Comparison of ENCODE assay signal across 20 cellular contexts in genomic region chr6:42940493-42941045, GRCh38. TPM values are rescaled to one million over a fixed set of nuclear protein-coding genes. Genes with fewer than 3 reads are reported as not detected.
DNase-seq lines count a peak whose midpoint lies in the region; ATAC-seq and TF ChIP-seq lines count a peak whose summit lies in the region.
"Had no signal": no experiment of that assay in that cellular context is flagged by ENCODE, and none has a peak within 500 bp of the region (broad histone marks: within the 10 kb centered on the region; RNA-seq: fewer than 3 reads in every experiment).

No MANE protein-coding gene starts in this region.

- no peaks in the 10 kb centered on the region for H3K27me3 Mint-ChIP-seq in activated CD4-positive, alpha-beta memory T cell treated with anti-CD3 and anti-CD28 coated beads for 36 hours
- no peaks in the 10 kb centered on the region for H3K27me3 Mint-ChIP-seq in activated CD4-positive, alpha-beta memory T cell treated with anti-CD3 and anti-CD28 coated beads, Interleukin-2, amount 10 ng/mL, durations not matched to agents 7 days and 5 days

- peaks cover 8% of the 10 kb centered on the region for H3K79me1 ChIP-seq in neuronal stem cell (ENCODE audit: low read depth, low read length)

- H3K14ac ChIP-seq in neuronal stem cell (ENCODE audit: low read length), result no peak overlapping the region

- H3K9me3 Mint-ChIP-seq in activated CD4-positive, alpha-beta memory T cell treated with anti-CD3 and anti-CD28 coated beads for 36 hours, result no peaks in the 10 kb centered on the region
- no peaks in the 10 kb centered on the region for H3K9me3 Mint-ChIP-seq in activated CD4-positive, alpha-beta memory T cell treated with anti-CD3 and anti-CD28 coated beads, Interleukin-2, amount 10 ng/mL, durations not matched to agents 7 days and 5 days
- H3K9me3 Mint-ChIP-seq: H9 had no signal

- H3K23ac ChIP-seq in neuronal stem cell (ENCODE audit: low read depth, low read length, poor library complexity), result no peak overlapping the region

- ATAC-seq in body of pancreas (no peak), left colon (no peak)

- H3K27ac ChIP-seq in body of pancreas, result peak overlapping the region; percentile 92 to 96 (median 94)
- no peak overlapping the region for H3K27ac ChIP-seq in neuronal stem cell (replicated peaks; ENCODE audit: low read length)

- POLR2A ChIA-PET in activated CD4-positive, alpha-beta memory T cell treated with anti-CD3 and anti-CD28 coated beads for 36 hours (lab: Charles Lee), result interaction anchor here (0.6 to 1.2 kb wide), 2 partner anchors 11 to 287 kb away, joined by 3 read pairs; partner anchors contain the start of gene CNPY3
- POLR2A ChIA-PET in activated CD4-positive, alpha-beta memory T cell treated with anti-CD3 and anti-CD28 coated beads, Interleukin-2, amount 10 ng/mL, durations not matched to agents 7 days and 5 days (lab: Charles Lee), result interaction anchor here (3.2 kb wide), 1 partner anchor 11 kb away, joined by 17 read pairs; the partner anchor contains the start of gene CNPY3
- POLR2A ChIA-PET in GM10248 (lab: Yijun Ruan, JAX), result interaction anchor here (0.6 kb wide), 2 partner anchors 87 to 561 kb away, joined by 3 to 4 read pairs; no protein-coding TSS in a partner anchor

- intact Hi-C loops in activated CD4-positive, alpha-beta memory T cell treated with anti-CD3 and anti-CD28 coated beads for 36 hours (cut with micrococcal nuclease), result no loop called here
- intact Hi-C loops in body of pancreas (cut with DNase I) (no loop called here), left colon (cut with DNase I, micrococcal nuclease) (no loop called here)

- H3K36me3 ChIP-seq in body of pancreas (replicated peaks in 1 of 2; ENCODE audit: insufficient read depth in 1 of 2, low read depth in 2 of 2) (peaks cover 0 to 4% of the 10 kb centered on the region in 2 donors), neuronal stem cell (replicated peaks in 1 of 2; ENCODE audit: control insufficient read depth in 2 of 2, insufficient read depth in 2 of 2, low read length in 2 of 2) (peaks cover 47 to 92% of the 10 kb centered on the region in 2 donors)

- H3K18ac ChIP-seq in neuronal stem cell (ENCODE audit: low read length), result no peak overlapping the region

- no peak overlapping the region for H2AK5ac ChIP-seq in neuronal stem cell (ENCODE audit: low read depth, low read length)

- no peak overlapping the region for H3K4me3 Mint-ChIP-seq in activated CD4-positive, alpha-beta memory T cell treated with anti-CD3 and anti-CD28 coated beads for 36 hours
- no peak overlapping the region for H3K4me3 Mint-ChIP-seq in activated CD4-positive, alpha-beta memory T cell treated with anti-CD3 and anti-CD28 coated beads, Interleukin-2, amount 10 ng/mL, durations not matched to agents 7 days and 5 days
- H3K4me3 Mint-ChIP-seq: H9 had no signal

- no peak overlapping the region for H2AFZ ChIP-seq in neuronal stem cell (ENCODE audit: low read length)

- H3K9me3 ChIP-seq in body of pancreas (no peaks in the 10 kb centered on the region), neuronal stem cell (replicated peaks in 1 of 2; ENCODE audit: control insufficient read depth in 2 of 2, insufficient read depth in 1 of 2, low read depth in 1 of 2, low read length in 2 of 2) (no peaks in the 10 kb centered on the region)
- H3K9me3 ChIP-seq: BLaER1 had no signal

- TF ChIP-seq CTCF in GM10248 (IDR thresholded peaks at IDR 0.05; ENCODE audit: control extremely low read depth, extremely low read depth, low read depth, missing control alignments), result no peak
- no peak for TF ChIP-seq CTCF in body of pancreas (IDR thresholded peaks at IDR 0.05)

- H4K91ac ChIP-seq in neuronal stem cell (ENCODE audit: low read depth, low read length, poor library complexity), result no peak overlapping the region

- no peak overlapping the region for H2BK5ac ChIP-seq in neuronal stem cell (ENCODE audit: low read length)

- H3K4ac ChIP-seq in neuronal stem cell (ENCODE audit: low read length), result no peak overlapping the region

- peaks cover 1% of the 10 kb centered on the region for H3K4me1 Mint-ChIP-seq in activated CD4-positive, alpha-beta memory T cell treated with anti-CD3 and anti-CD28 coated beads for 36 hours (ENCODE audit: low read depth)
- peaks cover 1% of the 10 kb centered on the region for H3K4me1 Mint-ChIP-seq in activated CD4-positive, alpha-beta memory T cell treated with anti-CD3 and anti-CD28 coated beads, Interleukin-2, amount 10 ng/mL, durations not matched to agents 7 days and 5 days

- peak overlapping the region; percentile 14 for H3K4me2 ChIP-seq in neuronal stem cell (ENCODE audit: insufficient read depth, low read length, poor library complexity, severe bottlenecking)
- H3K4me2 ChIP-seq: BLaER1 had no signal

- H3K4me1 ChIP-seq in body of pancreas (peaks cover 62% of the 10 kb centered on the region), neuronal stem cell (ENCODE audit: control insufficient read depth in 2 of 2, insufficient read depth in 1 of 2, low read depth in 1 of 2, low read length in 2 of 2) (no peaks in the 10 kb centered on the region)

- peaks cover 29% of the 10 kb centered on the region for H3K36me3 Mint-ChIP-seq in activated CD4-positive, alpha-beta memory T cell treated with anti-CD3 and anti-CD28 coated beads for 36 hours
- peaks cover 36% of the 10 kb centered on the region for H3K36me3 Mint-ChIP-seq in activated CD4-positive, alpha-beta memory T cell treated with anti-CD3 and anti-CD28 coated beads, Interleukin-2, amount 10 ng/mL, durations not matched to agents 7 days and 5 days (ENCODE audit: low read depth)

- no peaks in the 10 kb centered on the region for H3K27me3 ChIP-seq in body of pancreas
- no peaks in the 10 kb centered on the region for H3K27me3 ChIP-seq in neuronal stem cell (ENCODE audit: control insufficient read depth in 3 of 3, insufficient read depth in 3 of 3, low read depth in 1 of 3, low read length in 3 of 3)
- H3K27me3 ChIP-seq: BLaER1 had no signal

- no peak overlapping the region for H2BK120ac ChIP-seq in neuronal stem cell (ENCODE audit: low read depth, low read length)

- WGBS in body of pancreas, 2 donors, result 92 to 97% methylated on average over 6 of the region's 6 CpGs
- WGBS in neuronal stem cell (ENCODE audit: extremely low coverage in 2 of 2, insufficient read length in 2 of 2, insufficient replicate concordance in 1 of 2), 2 donors, result no CpG with 5 or more reads among the region's 6 CpGs

- no peak overlapping the region for H3K4me3 ChIP-seq in body of pancreas
- H3K4me3 ChIP-seq in neuronal stem cell (ENCODE audit: low read length in 2 of 2), result no peak overlapping the region
- H3K4me3 ChIP-seq: BLaER1 had no signal

- CTCF ChIA-PET in activated CD4-positive, alpha-beta memory T cell treated with anti-CD3 and anti-CD28 coated beads for 36 hours (lab: Charles Lee), result no interaction called here
- CTCF ChIA-PET in activated CD4-positive, alpha-beta memory T cell treated with anti-CD3 and anti-CD28 coated beads, Interleukin-2, amount 10 ng/mL, durations not matched to agents 7 days and 5 days (lab: Charles Lee), result interaction anchor here (0.8 kb wide), 1 partner anchor 11 kb away, joined by 3 read pairs; the partner anchor contains the start of gene CNPY3
- CTCF ChIA-PET in GM10248 (lab: Yijun Ruan, JAX), result interaction anchor here (1.4 kb wide), 1 partner anchor 12 kb away, joined by 3 read pairs; no protein-coding TSS in a partner anchor

- H4K8ac ChIP-seq in neuronal stem cell (ENCODE audit: low read depth, low read length), result no peak overlapping the region

- H2BK15ac ChIP-seq in neuronal stem cell (ENCODE audit: low read length), result no peak overlapping the region

- H3K27ac Mint-ChIP-seq in activated CD4-positive, alpha-beta memory T cell treated with anti-CD3 and anti-CD28 coated beads for 36 hours, result peak overlapping the region; percentile 33
- no peak overlapping the region for H3K27ac Mint-ChIP-seq in activated CD4-positive, alpha-beta memory T cell treated with anti-CD3 and anti-CD28 coated beads, Interleukin-2, amount 10 ng/mL, durations not matched to agents 7 days and 5 days

- H3K9ac ChIP-seq in neuronal stem cell (ENCODE audit: low read depth, low read length, poor library complexity), result no peak overlapping the region
- H3K9ac ChIP-seq: BLaER1 had no signal

- TF ChIP-seq POLR2A in body of pancreas (IDR thresholded peaks at IDR 0.05), result no peak

- no peak overlapping the region for H2BK12ac ChIP-seq in neuronal stem cell (ENCODE audit: low read length)

- no peak for DNase-seq in activated CD4-positive, alpha-beta memory T cell treated with anti-CD3 and anti-CD28 coated beads for 36 hours
- DNase-seq in activated CD4-positive, alpha-beta memory T cell treated with anti-CD3 and anti-CD28 coated beads, Interleukin-2, amount 10 ng/mL, durations not matched to agents 7 days and 5 days, result no peak
- peak; percentile 5 for DNase-seq in GM10248 (ENCODE audit: extremely low spot score)
- DNase-seq in body of pancreas, result no peak
- no peak for DNase-seq in neuronal stem cell (ENCODE audit: low spot score)
- no peak for DNase-seq in left colon
- DNase-seq in pons (ENCODE audit: low spot score), result no peak
- DNase-seq in NCI-H82 treated with DMSO at 0.1 percent for 48 hours (lab: John Stamatoyannopoulos, UW; ENCODE audit: unreplicated experiment), result no peak
- DNase-seq: EL, H9, KG1, NCI-H1092 treated with DMSO at 0.1 percent for 48 hours, NCI-H1694, NCI-H2107, NCI-H226, NCI-H526, OCI-M1, RPMI8226 had no signal

RNA-seq across cellular contexts. Expression of gene CNPY3, which starts 11.3 kb away (rescaled TPM):
- total RNA-seq in activated CD4-positive, alpha-beta memory T cell treated with anti-CD3 and anti-CD28 coated beads for 36 hours, result 10 to 100 TPM; 32.2 to 37.6 TPM
- 10 to 100 TPM; 51.1 to 53.2 TPM for total RNA-seq in activated CD4-positive, alpha-beta memory T cell treated with anti-CD3 and anti-CD28 coated beads, Interleukin-2, amount 10 ng/mL, durations not matched to agents 7 days and 5 days
- total RNA-seq in body of pancreas, result 10 to 100 TPM; 50.8 to 74.7 TPM
- polyA plus RNA-seq in neuronal stem cell (2013, experiment 1 of 2), result 39.7 TPM
- polyA plus RNA-seq in neuronal stem cell (2013, experiment 2 of 2), result 39.2 TPM
- 10 to 100 TPM; 19.6 to 25.9 TPM for total RNA-seq in left colon

RNA-seq across cellular contexts. Expression of gene GNMT, which starts 20.0 kb away (rescaled TPM):
- not detected for total RNA-seq in activated CD4-positive, alpha-beta memory T cell treated with anti-CD3 and anti-CD28 coated beads for 36 hours
- total RNA-seq in activated CD4-positive, alpha-beta memory T cell treated with anti-CD3 and anti-CD28 coated beads, Interleukin-2, amount 10 ng/mL, durations not matched to agents 7 days and 5 days, result under 1 TPM; 0.38 to 0.60 TPM
- 100 to 1,000 TPM in 1 of 2 donors, 10 to 100 TPM in 1; 67.2 to 630 TPM for total RNA-seq in body of pancreas
- 0.52 TPM for polyA plus RNA-seq in neuronal stem cell (2013, experiment 1 of 2)
- polyA plus RNA-seq in neuronal stem cell (2013, experiment 2 of 2), result 0.55 TPM
- total RNA-seq in left colon, result under 1 TPM in 1 of 2 donors, not detected in 1; 0.37 TPM

RNA-seq across cellular contexts. Expression of gene PTCRA, which starts 24.7 kb away (rescaled TPM):
- not detected for total RNA-seq in activated CD4-positive, alpha-beta memory T cell treated with anti-CD3 and anti-CD28 coated beads for 36 hours
- not detected for total RNA-seq in activated CD4-positive, alpha-beta memory T cell treated with anti-CD3 and anti-CD28 coated beads, Interleukin-2, amount 10 ng/mL, durations not matched to agents 7 days and 5 days
- total RNA-seq in body of pancreas, result not detected
- polyA plus RNA-seq in neuronal stem cell (2013, experiment 1 of 2), result not detected
- not detected for polyA plus RNA-seq in neuronal stem cell (2013, experiment 2 of 2)
- total RNA-seq in left colon, result not detected
- total RNA-seq: H9, M059J had no signal

RNA-seq across cellular contexts. Expression of gene PEX6, which starts 38.4 kb away (rescaled TPM):
- total RNA-seq in activated CD4-positive, alpha-beta memory T cell treated with anti-CD3 and anti-CD28 coated beads for 36 hours, result 10 to 100 TPM; 25.6 to 26.4 TPM
- 10 to 100 TPM; 27.4 to 29.1 TPM for total RNA-seq in activated CD4-positive, alpha-beta memory T cell treated with anti-CD3 and anti-CD28 coated beads, Interleukin-2, amount 10 ng/mL, durations not matched to agents 7 days and 5 days
- total RNA-seq in body of pancreas, result 10 to 100 TPM; 18.1 to 26.2 TPM
- polyA plus RNA-seq in neuronal stem cell (2013, experiment 1 of 2), result 7.3 TPM
- polyA plus RNA-seq in neuronal stem cell (2013, experiment 2 of 2), result 7.4 TPM
- total RNA-seq in left colon, result 10 to 100 TPM; 22.4 to 26.9 TPM

RNA-seq across cellular contexts. Expression of gene PPP2R5D, which starts 43.8 kb away (rescaled TPM):
- total RNA-seq in activated CD4-positive, alpha-beta memory T cell treated with anti-CD3 and anti-CD28 coated beads for 36 hours, result 10 to 100 TPM; 59.1 to 60.2 TPM
- 10 to 100 TPM; 56.8 to 59.3 TPM for total RNA-seq in activated CD4-positive, alpha-beta memory T cell treated with anti-CD3 and anti-CD28 coated beads, Interleukin-2, amount 10 ng/mL, durations not matched to agents 7 days and 5 days
- total RNA-seq in body of pancreas (10 to 100 TPM in 1 of 2 donors, 1 to 10 TPM in 1; 8.2 to 13.5 TPM), left colon (10 to 100 TPM; 33.7 to 36.4 TPM)
- polyA plus RNA-seq in neuronal stem cell (2013, experiment 1 of 2), result 58.1 TPM
- 56.9 TPM for polyA plus RNA-seq in neuronal stem cell (2013, experiment 2 of 2)

Comparison
In these comparisons a context has a peak if more than half of its experiments do, and no peak if none do; other contexts are left out.
1. RNA of gene GNMT, which starts 20.0 kb away (total RNA-seq): 67.2 to 630 TPM in body of pancreas; 0.38 to 0.60 TPM in activated CD4-positive, alpha-beta memory T cell treated with anti-CD3 and anti-CD28 coated beads, Interleukin-2, amount 10 ng/mL, durations not matched to agents 7 days and 5 days, 0.37 TPM in left colon and not detected in activated CD4-positive, alpha-beta memory T cell treated with anti-CD3 and anti-CD28 coated beads for 36 hours; every median in the first group is over 10 times any median in the second.